In the genomic region with DNA sequence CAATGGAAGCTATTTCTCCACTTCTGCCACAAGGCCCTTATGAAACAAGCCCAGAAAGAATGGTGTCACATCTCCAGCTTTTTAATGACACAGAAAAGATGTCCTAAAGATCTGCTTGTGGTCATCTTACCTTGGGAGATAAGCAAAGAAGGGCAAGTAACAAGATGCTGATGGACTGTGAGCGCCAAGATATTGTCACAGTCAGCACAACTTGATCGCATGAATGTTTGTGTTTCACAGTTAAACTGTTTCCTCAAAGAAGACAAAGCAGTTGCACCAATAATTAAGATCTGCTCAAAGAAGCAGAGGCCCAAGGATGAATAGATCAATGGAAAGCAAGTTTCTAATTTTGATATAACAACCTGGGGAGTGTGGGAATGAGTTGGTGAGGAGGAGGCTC, we compare ENCODE assay signal across 18 cellular contexts. TPM values are rescaled to one million over a fixed set of nuclear protein-coding genes. Genes with fewer than 3 reads are reported as not detected.
DNase-seq lines count a peak whose midpoint lies in the region; ATAC-seq, FAIRE-seq and TF ChIP-seq lines count a peak whose summit lies in the region.
"Had no signal": no experiment of that assay in that cellular context is flagged by ENCODE, and none has a peak within 500 bp of the region (broad histone marks: within the 10 kb centered on the region; RNA-seq: fewer than 3 reads in every experiment).

No MANE protein-coding gene starts in this region.

- no peaks in the 10 kb centered on the region for H3K9me1 ChIP-seq in IMR-90 (ENCODE audit: insufficient read depth, low read length)

- TF ChIP-seq EP300 in A549 (IDR thresholded peaks at IDR 0.05) = no peak

- no peak overlapping the region for H2BK120ac ChIP-seq in IMR-90 (ENCODE audit: low read depth, low read length)

- H4K5ac ChIP-seq in IMR-90 (ENCODE audit: low read depth, low read length) = no peak overlapping the region

- H3K36me3 ChIP-seq in IMR-90 (ENCODE audit: control insufficient read depth, insufficient read depth, low read length) = no peaks in the 10 kb centered on the region
- no peaks in the 10 kb centered on the region for H3K36me3 ChIP-seq in neutrophil
- H3K36me3 ChIP-seq: HAP-1 had no signal

- DNase-seq in A549 (ENCODE audit: low read depth in 1 of 2, low spot score in 1 of 2) (no peak), IMR-90 (no peak), COLO829 (ENCODE audit: low spot score) (no peak)
- no peak for DNase-seq in activated T-cell treated with anti-CD3 and anti-CD28 coated beads, Interleukin-2, amount 50 U/mL, for 72 hours
- DNase-seq: 8988T; C1 segment of cervical spinal cord; Caco-2; CD4-positive, alpha-beta memory T cell; DMS153; DND-41; GOT3; HFFc6 had no signal

- H3K36me3 Mint-ChIP-seq in activated T-cell treated with anti-CD3 and anti-CD28 coated beads, Interleukin-2, amount 50 U/mL, for 72 hours (ENCODE audit: insufficient read depth in 2 of 2) = peaks cover 8 to 9% of the 10 kb centered on the region in 2 donors

- no peak overlapping the region for H2BK15ac ChIP-seq in IMR-90 (ENCODE audit: low read depth, low read length)

- no peak overlapping the region for H3K18ac ChIP-seq in IMR-90 (ENCODE audit: low read depth, low read length)

- ATAC-seq in A549 (no peak), IMR-90 (ENCODE audit: low read depth) (no peak), HG03159 (IDR thresholded peaks at IDR 0.05; ENCODE audit: unreplicated experiment) (no peak)
- no peak for ATAC-seq in activated T-cell treated with anti-CD3 and anti-CD28 coated beads, Interleukin-2, amount 50 U/mL, for 72 hours (replicated peaks in 1 of 2)

- H2AK9ac ChIP-seq in IMR-90 (replicated peaks; ENCODE audit: low read depth, low read length, poor library complexity) = no peak overlapping the region

- POLR2A ChIA-PET in A549 (lab: Yijun Ruan, JAX) = no interaction called here
- POLR2A ChIA-PET in IMR-90 (lab: Charles Lee; ENCODE audit: unreplicated experiment) = no interaction called here

- H3K4me1 ChIP-seq in A549 (no peaks in the 10 kb centered on the region), IMR-90 (ENCODE audit: control insufficient read depth, insufficient read depth, low read length) (no peaks in the 10 kb centered on the region), neutrophil (ENCODE audit: control insufficient read depth in 1 of 2, insufficient read depth in 1 of 2, low read depth in 1 of 2, low read length in 1 of 2) (peaks cover 46 to 54% of the 10 kb centered on the region in 2 experiments)
- H3K4me1 ChIP-seq: Caco-2, HAP-1 had no signal

- H3K27ac Mint-ChIP-seq in activated T-cell treated with anti-CD3 and anti-CD28 coated beads, Interleukin-2, amount 50 U/mL, for 72 hours = no peak overlapping the region
- H3K27ac Mint-ChIP-seq: CD4-positive, alpha-beta memory T cell; HFFc6 had no signal

- dilution Hi-C loops in IMR-90 (cut with HindIII; ENCODE audit: low sequenced_read_pairs, unreplicated experiment) = no loop called here

- CTCF ChIA-PET in A549 (lab: Yijun Ruan, JAX) = no interaction called here
- CTCF ChIA-PET in IMR-90 (lab: Yijun Ruan, JAX) = no interaction called here

- H3K9me3 Mint-ChIP-seq in activated T-cell treated with anti-CD3 and anti-CD28 coated beads, Interleukin-2, amount 50 U/mL, for 72 hours = peaks cover 10 to 12% of the 10 kb centered on the region in 2 donors

- H3K4me3 Mint-ChIP-seq in activated T-cell treated with anti-CD3 and anti-CD28 coated beads, Interleukin-2, amount 50 U/mL, for 72 hours = no peak overlapping the region
- H3K4me3 Mint-ChIP-seq: CD4-positive, alpha-beta memory T cell; HFFc6 had no signal

- TF ChIP-seq CTCF in A549 (IDR thresholded peaks at IDR 0.05) (no peak), IMR-90 (conservative IDR thresholded peaks at IDR 0.05; ENCODE audit: low read depth, low read length) (no peak), neutrophil (IDR thresholded peaks at IDR 0.05) (no peak)

- in situ Hi-C loops in IMR-90 (cut with MboI; ENCODE audit: low sequenced_read_pairs) = no loop called here

- H3K4me1 Mint-ChIP-seq in activated T-cell treated with anti-CD3 and anti-CD28 coated beads, Interleukin-2, amount 50 U/mL, for 72 hours (ENCODE audit: low read depth) = no peaks in the 10 kb centered on the region
- H3K4me1 Mint-ChIP-seq: CD4-positive, alpha-beta memory T cell had no signal

- H3K4me3 ChIP-seq in A549 = no peak overlapping the region
- H3K4me3 ChIP-seq in IMR-90 (ENCODE audit: insufficient read depth, low read depth, low read length) = no peak overlapping the region
- peak overlapping the region in 1 of 2 experiments; percentile 13 for H3K4me3 ChIP-seq in neutrophil (ENCODE audit: low read depth in 1 of 2, low read length in 1 of 2)
- H3K4me3 ChIP-seq: HAP-1 had no signal

- BruUV-seq in IMR-90 (replicated peaks; lab: Mats Ljungman, UMichigan) = no TSS peak

- TF ChIP-seq POLR2A in A549 (IDR thresholded peaks at IDR 0.05; ENCODE audit: low read length) (no peak), IMR-90 (IDR thresholded peaks at IDR 0.05; ENCODE audit: low read depth, low read length) (no peak)

- H2BK20ac ChIP-seq in IMR-90 (ENCODE audit: low read depth, low read length) = no peak overlapping the region

- H2AK5ac ChIP-seq in IMR-90 (ENCODE audit: low read depth, low read length) = no peak overlapping the region

- H3K9me3 ChIP-seq in A549 (no peaks in the 10 kb centered on the region; the same call in 2 of the 3 replicates), IMR-90 (ENCODE audit: control insufficient read depth, insufficient read depth, low read length) (no peaks in the 10 kb centered on the region), neutrophil (no peaks in the 10 kb centered on the region)
- H3K9me3 ChIP-seq: Caco-2, HAP-1 had no signal

- H3K4me2 ChIP-seq in A549 (no peak overlapping the region), IMR-90 (ENCODE audit: low read depth, low read length) (no peak overlapping the region)

- H4K20me1 ChIP-seq in IMR-90 (ENCODE audit: insufficient read depth, low read length) = no peaks in the 10 kb centered on the region

- no peak overlapping the region for H3K4ac ChIP-seq in IMR-90 (ENCODE audit: low read depth, low read length)

- no peak overlapping the region for H3K9ac ChIP-seq in IMR-90 (ENCODE audit: low read depth, low read length)

- H3K27me3 Mint-ChIP-seq in activated T-cell treated with anti-CD3 and anti-CD28 coated beads, Interleukin-2, amount 50 U/mL, for 72 hours (ENCODE audit: low read depth) = no peaks in the 10 kb centered on the region

- H2AFZ ChIP-seq in IMR-90 (replicated peaks; ENCODE audit: low read length, poor library complexity) = no peak overlapping the region

- H3K27me3 ChIP-seq in IMR-90 (ENCODE audit: control insufficient read depth, insufficient read depth, low read length) (no peaks in the 10 kb centered on the region), neutrophil (no peaks in the 10 kb centered on the region)

- no peak for TF ChIP-seq RAD21 in A549 (conservative IDR thresholded peaks at IDR 0.05 in 1 of 2, IDR thresholded peaks at IDR 0.05 in 1 of 2)
- TF ChIP-seq RAD21 in IMR-90 (IDR thresholded peaks at IDR 0.05; ENCODE audit: low read length) = no peak

- H4K91ac ChIP-seq in IMR-90 (ENCODE audit: insufficient read depth, low read depth, low read length) = no peak overlapping the region

- H4K8ac ChIP-seq in IMR-90 (ENCODE audit: low read depth in 2 of 2, low read length in 2 of 2) = no peak overlapping the region

- H3K14ac ChIP-seq in IMR-90 (replicated peaks; ENCODE audit: low read depth, low read length) = no peak overlapping the region

- FAIRE-seq in A549 (lab: Jason Lieb, UNC) = no peak
- FAIRE-seq: GM12892, H54 had no signal

- intact Hi-C loops in IMR-90 (cut with micrococcal nuclease) = no loop called here

- no peak overlapping the region for H2BK5ac ChIP-seq in IMR-90 (ENCODE audit: low read depth, low read length, poor library complexity, severe bottlenecking)

- no peak overlapping the region for H3K27ac ChIP-seq in A549
- H3K27ac ChIP-seq in IMR-90 (ENCODE audit: insufficient read depth, low read length) = no peak overlapping the region
- peak overlapping the region; percentile 82 for H3K27ac ChIP-seq in neutrophil

- H3K23ac ChIP-seq in IMR-90 (ENCODE audit: low read depth, low read length) = no peak overlapping the region

- 59% methylated on average over 2 of the region's 2 CpGs for WGBS in A549 (ENCODE audit: missing lambda C conversion rate)
- WGBS in IMR-90 (ENCODE audit: extremely low coverage in 2 of 2, insufficient read length in 1 of 2), 2 experiments = no CpG with 5 or more reads among the region's 2 CpGs

- H3K79me1 ChIP-seq in IMR-90 (ENCODE audit: low read depth in 1 of 2, low read length in 2 of 2) = no peaks in the 10 kb centered on the region

- H3K56ac ChIP-seq in IMR-90 (ENCODE audit: extremely low read depth, insufficient read depth, low read length) = no peak overlapping the region

TF ChIP-seq in A549, 52 proteins besides CTCF, POLR2A, EP300 and RAD21:
- peak; percentile 75 for TF ChIP-seq MAFK (IDR thresholded peaks at IDR 0.05; ENCODE audit: partially characterized antibody)
- TF ChIP-seq SMC3 (IDR thresholded peaks at IDR 0.05) = no peak

TF ChIP-seq in IMR-90, 13 proteins besides CTCF, POLR2A, EP300 and RAD21 (continues in another document):
- TF ChIP-seq, protein P1, sequence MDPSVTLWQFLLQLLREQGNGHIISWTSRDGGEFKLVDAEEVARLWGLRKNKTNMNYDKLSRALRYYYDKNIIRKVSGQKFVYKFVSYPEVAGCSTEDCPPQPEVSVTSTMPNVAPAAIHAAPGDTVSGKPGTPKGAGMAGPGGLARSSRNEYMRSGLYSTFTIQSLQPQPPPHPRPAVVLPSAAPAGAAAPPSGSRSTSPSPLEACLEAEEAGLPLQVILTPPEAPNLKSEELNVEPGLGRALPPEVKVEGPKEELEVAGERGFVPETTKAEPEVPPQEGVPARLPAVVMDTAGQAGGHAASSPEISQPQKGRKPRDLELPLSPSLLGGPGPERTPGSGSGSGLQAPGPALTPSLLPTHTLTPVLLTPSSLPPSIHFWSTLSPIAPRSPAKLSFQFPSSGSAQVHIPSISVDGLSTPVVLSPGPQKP (IDR thresholded peaks at IDR 0.05; ENCODE audit: borderline replicate concordance, low read depth, low read length) = no peak
- TF ChIP-seq FOS (IDR thresholded peaks at IDR 0.05; ENCODE audit: low read depth, low read length) (no peak), NFE2L2 (IDR thresholded peaks at IDR 0.05; ENCODE audit: low read depth, low read length) (no peak), SMC3 (IDR thresholded peaks at IDR 0.05; ENCODE audit: low read depth, low read length) (no peak)

RNA-seq across cellular contexts. Expression of a gene that starts 15.9 kb away (rescaled TPM):
- polyA plus RNA-seq in A549 (2011; rRNA removed) (1.6 and 2.0 TPM in 2 replicates), A549 (2017; fragmentation: RNase III; extraction: RNeasy Plus Mini Kit Qiagen cat#74134 plus additional on column Dnase treatment) (0.66 to 0.84 TPM (median 0.72 TPM) in 3 replicates), IMR-90 (2012; rRNA removed) (not detected in 2 replicates)
- 0.15 and 0.18 TPM in 2 replicates for polyA plus RNA-seq in A549 (2012; cell fraction: cytosol; rRNA removed)
- polyA plus RNA-seq in A549 (2012; cell fraction: nucleus; rRNA removed) = 0.12 TPM in 2 replicates
- polyA minus RNA-seq in A549 (2011; rRNA and poly(A)+ RNA removed) = 0.95 and 1.1 TPM in 2 replicates
- not detected in 2 replicates for total RNA-seq in IMR-90 (2012; rRNA removed)
- not detected in 2 replicates for polyA plus RNA-seq in IMR-90 (2012; cell fraction: cytosol; rRNA removed)
- not detected in 2 replicates for polyA plus RNA-seq in IMR-90 (2012; cell fraction: nucleus; rRNA removed; ENCODE audit: low replicate concordance)
- total RNA-seq in activated T-cell treated with anti-CD3 and anti-CD28 coated beads, Interleukin-2, amount 50 U/mL, for 72 hours = 1 to 10 TPM; 2.7 to 4.6 TPM
- total RNA-seq: A673, HFFc6 had no signal
